8 cellular contexts compared by ENCODE assay signal in the genomic region with DNA sequence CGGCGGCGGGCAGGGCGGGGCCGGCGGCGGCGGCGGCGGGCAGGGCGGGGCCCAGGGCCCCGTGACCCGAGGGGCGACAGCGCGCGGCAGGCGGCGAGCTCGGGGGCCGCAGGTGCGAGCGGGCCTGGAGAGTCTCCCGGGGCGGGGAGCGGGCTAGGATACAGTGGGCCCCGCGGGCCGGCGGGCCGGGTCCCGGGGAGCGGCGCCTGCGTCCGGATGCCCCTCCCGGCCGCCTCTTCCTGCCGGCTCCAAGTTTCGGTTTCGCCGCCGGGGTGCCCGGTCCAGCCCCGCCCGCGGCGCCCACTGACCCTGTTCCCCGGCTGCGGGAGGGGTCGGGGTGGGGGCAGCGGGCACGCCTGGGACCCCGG. TPM values are rescaled to one million over a fixed set of nuclear protein-coding genes. Genes with fewer than 3 reads are reported as not detected.
A peak's percentile ranks its signal among the peaks of the same experiment; 100 is the strongest.
DNase-seq lines count a peak whose midpoint lies in the region; ATAC-seq, FAIRE-seq and TF ChIP-seq lines count a peak whose summit lies in the region.

A gene (plus strand): TSS at position 62 of the 368 bp plus-strand sequence. CDS start 2,830 bp downstream, outside the sequence.

- H3K4me3 ChIP-seq in GM08714 (ENCODE audit: low read length) (peak within 1 kb of the TSS; percentile 83), pancreas (peak within 1 kb of the TSS; percentile 88 to 99 (median 92))

- peaks cover 46% of the 10 kb centered on the region for H3K4me1 Mint-ChIP-seq in activated naive CD8-positive, alpha-beta T cell treated with anti-CD3 and anti-CD28 coated beads for 36 hours

- H3K36me3 ChIP-seq in pancreas, result no peaks in the 10 kb centered on the region

- DNase-seq in RWPE1 (ENCODE audit: low spot score), result peak; percentile 67
- DNase-seq in activated naive CD8-positive, alpha-beta T cell treated with anti-CD3 and anti-CD28 coated beads for 36 hours, result peak; percentile 72
- DNase-seq in Right ventricle myocardium superior, result peak; percentile 73
- DNase-seq in pancreas, result peak; percentile 56 to 85 (median 68)

- intact Hi-C loops in Right ventricle myocardium superior (cut with DNase I), result no loop called here
- intact Hi-C loops in pancreas (cut with DNase I), result no loop called here

- WGBS in pancreas, 2 donors, result 0 to 2% methylated on average over 18 to 51 of the region's 54 CpGs

- CTCF ChIA-PET in RWPE1 (lab: Yijun Ruan, JAX), result no interaction called here

- no peaks in the 10 kb centered on the region for H3K9me3 ChIP-seq in pancreas

- no peaks in the 10 kb centered on the region for H3K27me3 ChIP-seq in pancreas

- POLR2A ChIA-PET in RWPE1 (lab: Yijun Ruan, JAX; ENCODE audit: low non-redundant PET), result no interaction called here

- H3K4me3 Mint-ChIP-seq in activated naive CD8-positive, alpha-beta T cell treated with anti-CD3 and anti-CD28 coated beads for 36 hours, result peak within 1 kb of the TSS; percentile 87

- H3K36me3 Mint-ChIP-seq in activated naive CD8-positive, alpha-beta T cell treated with anti-CD3 and anti-CD28 coated beads for 36 hours, result peaks cover 20% of the 10 kb centered on the region

- H3K27ac ChIP-seq in RWPE1, result peak within 1 kb of the TSS; percentile 98
- peak within 1 kb of the TSS; percentile 84 to 99 (median 93) for H3K27ac ChIP-seq in pancreas

- peak; percentile 36 for ATAC-seq in HG02763 (IDR thresholded peaks at IDR 0.05; ENCODE audit: unreplicated experiment)
- ATAC-seq in Right ventricle myocardium superior (ENCODE audit: poor library complexity), result peak; percentile 64
- peak; percentile 25 to 60 (median 44) for ATAC-seq in pancreas
- no peak for ATAC-seq in GM18520 (IDR thresholded peaks at IDR 0.05; ENCODE audit: unreplicated experiment)
- no peak for ATAC-seq in HG03097 (IDR thresholded peaks at IDR 0.05; ENCODE audit: low FRiP score, unreplicated experiment)

- peaks cover 2% of the 10 kb centered on the region for H3K9me3 Mint-ChIP-seq in activated naive CD8-positive, alpha-beta T cell treated with anti-CD3 and anti-CD28 coated beads for 36 hours

- H3K27ac Mint-ChIP-seq in activated naive CD8-positive, alpha-beta T cell treated with anti-CD3 and anti-CD28 coated beads for 36 hours, result peak within 1 kb of the TSS; percentile 93

- H3K27me3 Mint-ChIP-seq in activated naive CD8-positive, alpha-beta T cell treated with anti-CD3 and anti-CD28 coated beads for 36 hours, result no peaks in the 10 kb centered on the region

- no peak for TF ChIP-seq CTCF in RWPE1 (conservative IDR thresholded peaks at IDR 0.05; ENCODE audit: low read depth)
- TF ChIP-seq CTCF in pancreas (IDR thresholded peaks at IDR 0.05), result no peak

- no peak for FAIRE-seq in pancreas (lab: Jason Lieb, UNC)

- H3K4me1 ChIP-seq in pancreas, result peaks cover 0 to 21% (median 12%) of the 10 kb centered on the region in 3 donors

RNA-seq across cellular contexts. Expression of the gene that starts here (rescaled TPM):
- total RNA-seq in activated naive CD8-positive, alpha-beta T cell treated with anti-CD3 and anti-CD28 coated beads for 36 hours, result 100 to 1,000 TPM; 109 TPM
- total RNA-seq in Right ventricle myocardium superior, result 29.9 TPM
- 10 to 100 TPM; 21.9 to 94.7 (median 37.8) TPM for total RNA-seq in pancreas
- 10 to 100 TPM; 27.3 to 69.1 TPM for polyA plus RNA-seq in pancreas

Comparison
In these comparisons a context has a peak if more than half of its experiments do, and no peak if none do; other contexts are left out.
1. ATAC-seq: peak in HG02763 (single experiment), Right ventricle myocardium superior (single experiment) and pancreas (4 of 4); none in GM18520 (single experiment) and HG03097 (single experiment).
2. Peak in every context shown above with its lines, with median percentiles within 50 percentile points of each other: DNase-seq.